ENCODE assay signal across 11 cellular contexts in genomic region chr2:238143239-238143951, GRCh38. TPM values are rescaled to one million over a fixed set of nuclear protein-coding genes. Genes with fewer than 3 reads are reported as not detected.
DNase-seq lines count a peak whose midpoint lies in the region; ATAC-seq, FAIRE-seq and TF ChIP-seq lines count a peak whose summit lies in the region.
"Had no signal": no experiment of that assay in that cellular context is flagged by ENCODE, and none has a peak within 500 bp of the region (broad histone marks: within the 10 kb centered on the region; RNA-seq: fewer than 3 reads in every experiment).

No MANE protein-coding gene starts in this region.

- no peaks in the 10 kb centered on the region for H3K79me2 ChIP-seq in H1 (ENCODE audit: control insufficient read depth in 1 of 2, insufficient read depth in 2 of 2, low read length in 2 of 2)

- TF ChIP-seq CTCF in NB4 (IDR thresholded peaks at IDR 0.05; ENCODE audit: low read depth, low read length) (no peak), H1 (IDR thresholded peaks at IDR 0.05; ENCODE audit: control extremely low read depth in 1 of 3, insufficient read depth in 1 of 3, low read depth in 1 of 3, low read length in 3 of 3) (no peak), Caco-2 (IDR thresholded peaks at IDR 0.05; ENCODE audit: insufficient read depth in 1 of 2, low read depth in 1 of 2, low read length in 1 of 2, severe bottlenecking in 1 of 2, unreplicated experiment in 1 of 2) (no peak), suprapubic skin (IDR thresholded peaks at IDR 0.05) (no peak)

- H2AK5ac ChIP-seq in H1 (ENCODE audit: low read depth, low read length), result no peak overlapping the region

- no peak for FAIRE-seq in H1 (lab: Jason Lieb, UNC)

- H3K27ac ChIP-seq in H1 (ENCODE audit: low read depth, low read length), result no peak overlapping the region
- peak overlapping the region; percentile 86 for H3K27ac ChIP-seq in skeletal muscle tissue (ENCODE audit: low read depth, low read length)
- H3K27ac ChIP-seq in suprapubic skin, result no peak overlapping the region

- H2BK120ac ChIP-seq in H1 (replicated peaks; ENCODE audit: low read depth, low read length), result no peak overlapping the region

- H3K36me3 ChIP-seq in H1 (ENCODE audit: control insufficient read depth in 2 of 4, insufficient read depth in 4 of 4, low read length in 3 of 4) (no peaks in the 10 kb centered on the region; a peak in 1 of 8 replicates), skeletal muscle tissue (ENCODE audit: control insufficient read depth in 3 of 3, insufficient read depth in 3 of 3, low read length in 3 of 3) (peaks cover 8 to 23% (median 17%) of the 10 kb centered on the region in 3 donors), Caco-2 (ENCODE audit: control insufficient read depth, insufficient read depth, low read length) (no peaks in the 10 kb centered on the region), suprapubic skin (no peaks in the 10 kb centered on the region)

- H3K27me3 ChIP-seq in H1 (replicated peaks in 1 of 4; ENCODE audit: control insufficient read depth in 3 of 4, extremely low read depth in 1 of 4, insufficient read depth in 3 of 4, low read length in 3 of 4) (no peaks in the 10 kb centered on the region), skeletal muscle tissue (ENCODE audit: control insufficient read depth in 3 of 3, insufficient read depth in 3 of 3, low read length in 3 of 3) (no peaks in the 10 kb centered on the region), Caco-2 (replicated peaks; ENCODE audit: control insufficient read depth, insufficient read depth, low read length) (no peaks in the 10 kb centered on the region), suprapubic skin (peaks cover 14% of the 10 kb centered on the region)

- H2BK12ac ChIP-seq in H1 (ENCODE audit: low read depth, low read length), result no peak overlapping the region

- H2AFZ ChIP-seq in H1 (ENCODE audit: low read length), result no peak overlapping the region

- 92% methylated on average over 19 of the region's 20 CpGs; no CpG with 5 or more reads in 1 of the 2 experiments for WGBS in H1 (ENCODE audit: extremely low coverage in 1 of 2, insufficient coverage in 1 of 2, insufficient read length in 1 of 2, insufficient replicate concordance in 2 of 2, low coverage in 1 of 2, low lambda C conversion rate in 2 of 2, missing lambda C conversion rate in 1 of 2), 2 experiments
- 63% methylated on average over 14 of the region's 20 CpGs for WGBS in suprapubic skin

- peak; percentile 26 for DNase-seq in activated naive CD8-positive, alpha-beta T cell treated with anti-CD3 and anti-CD28 coated beads, Interleukin-2, amount 50 U/mL, for 24 hours
- no peak for DNase-seq in activated naive CD8-positive, alpha-beta T cell treated with anti-CD3 and anti-CD28 coated beads for 36 hours
- DNase-seq in NB4 (ENCODE audit: low read depth) (peak; percentile 46), H1 (ENCODE audit: low read depth in 1 of 2, low spot score in 2 of 2) (no peak), superior temporal gyrus (ENCODE audit: extremely low spot score) (no peak), Caco-2 (no peak), suprapubic skin (ENCODE audit: low spot score in 2 of 2) (no peak)
- DNase-seq: COR-L47, erythroblast had no signal

- CTCF ChIA-PET in H1 (lab: Charles Lee; ENCODE audit: partially characterized antibody), result interaction anchor here (0.9 to 7.1 kb wide), 5 partner anchors 9 to 120 kb away, joined by 3 to 72 read pairs (median 4); no protein-coding TSS in a partner anchor
- CTCF ChIA-PET in Caco-2 (lab: Charles Lee), result no interaction called here

- no peaks in the 10 kb centered on the region for H3K9me3 ChIP-seq in H1 (ENCODE audit: insufficient read depth in 2 of 2, low read depth in 1 of 2, low read length in 1 of 2)
- H3K9me3 ChIP-seq in skeletal muscle tissue (ENCODE audit: control insufficient read depth in 3 of 3, low read length in 3 of 3), result no peaks in the 10 kb centered on the region
- H3K9me3 ChIP-seq in Caco-2, result no peaks in the 10 kb centered on the region
- no peaks in the 10 kb centered on the region for H3K9me3 ChIP-seq in suprapubic skin

- no peaks in the 10 kb centered on the region for H3K27me3 Mint-ChIP-seq in activated naive CD8-positive, alpha-beta T cell treated with anti-CD3 and anti-CD28 coated beads, Interleukin-2, amount 50 U/mL, for 24 hours
- no peaks in the 10 kb centered on the region for H3K27me3 Mint-ChIP-seq in activated naive CD8-positive, alpha-beta T cell treated with anti-CD3 and anti-CD28 coated beads for 36 hours
- H3K27me3 Mint-ChIP-seq in Caco-2 (ENCODE audit: insufficient read depth, unreplicated experiment), result no peaks in the 10 kb centered on the region

- no peak overlapping the region for H2BK15ac ChIP-seq in H1 (ENCODE audit: low read length)

- no peaks in the 10 kb centered on the region for H3K23me2 ChIP-seq in H1 (ENCODE audit: low read depth, low read length)

- H3K4ac ChIP-seq in H1 (replicated peaks; ENCODE audit: insufficient read length, low read depth, low read length), result no peak overlapping the region

- H3K18ac ChIP-seq in H1 (ENCODE audit: extremely low read depth, low read length), result no peak overlapping the region

- BruUV-seq in Caco-2 (replicated peaks; lab: Mats Ljungman, UMichigan), result no TSS peak

- TF ChIP-seq EP300 in H1 (IDR thresholded peaks at IDR 0.05; ENCODE audit: borderline replicate concordance in 1 of 2, low read depth in 2 of 2, low read length in 2 of 2), result no peak
- TF ChIP-seq EP300 in suprapubic skin (IDR thresholded peaks at IDR 0.05), result no peak

- intact Hi-C loops in Caco-2 (cut with micrococcal nuclease; ENCODE audit: unreplicated experiment), result no loop called here

- no peak overlapping the region for H4K5ac ChIP-seq in H1 (ENCODE audit: insufficient read length, low read depth, low read length)

- H3K9ac ChIP-seq in H1 (replicated peaks in 1 of 4; ENCODE audit: extremely low read depth in 1 of 4, low read depth in 3 of 4, low read length in 3 of 4) (no peak overlapping the region), skeletal muscle tissue (ENCODE audit: low read depth in 1 of 3, low read length in 3 of 3) (peak overlapping the region in 2 of 3 donors; percentile 73 to 87)

- H3K4me3 ChIP-seq in NB4 (ENCODE audit: low read depth, low read length) (no peak overlapping the region), H1 (ENCODE audit: extremely low read depth in 1 of 4, insufficient read depth in 2 of 4, low read depth in 3 of 4, low read length in 4 of 4) (no peak overlapping the region), skeletal muscle tissue (ENCODE audit: low read length in 3 of 3) (peak overlapping the region in 2 of 3 donors; percentile 72 to 76), Caco-2 (ENCODE audit: low read depth, low read length) (no peak overlapping the region), suprapubic skin (no peak overlapping the region)

- no peak overlapping the region for H3K4me3 Mint-ChIP-seq in activated naive CD8-positive, alpha-beta T cell treated with anti-CD3 and anti-CD28 coated beads, Interleukin-2, amount 50 U/mL, for 24 hours
- no peak overlapping the region for H3K4me3 Mint-ChIP-seq in activated naive CD8-positive, alpha-beta T cell treated with anti-CD3 and anti-CD28 coated beads for 36 hours
- no peak overlapping the region for H3K4me3 Mint-ChIP-seq in Caco-2 (ENCODE audit: unreplicated experiment)

- no peak overlapping the region for H3K27ac Mint-ChIP-seq in activated naive CD8-positive, alpha-beta T cell treated with anti-CD3 and anti-CD28 coated beads, Interleukin-2, amount 50 U/mL, for 24 hours
- no peak overlapping the region for H3K27ac Mint-ChIP-seq in activated naive CD8-positive, alpha-beta T cell treated with anti-CD3 and anti-CD28 coated beads for 36 hours
- no peak overlapping the region for H3K27ac Mint-ChIP-seq in Caco-2 (ENCODE audit: unreplicated experiment)

- no peak overlapping the region; the same call in 1 of the 2 replicates for H4K8ac ChIP-seq in H1 (ENCODE audit: extremely low read depth, insufficient read depth, low read length)

- H3K4me2 ChIP-seq in H1 (ENCODE audit: insufficient read depth in 1 of 2, low read depth in 2 of 2, low read length in 2 of 2), result no peak overlapping the region

- no peak for ATAC-seq in activated naive CD8-positive, alpha-beta T cell treated with anti-CD3 and anti-CD28 coated beads, Interleukin-2, amount 50 U/mL, for 24 hours

- H2BK5ac ChIP-seq in H1 (ENCODE audit: low read depth, low read length), result no peak overlapping the region

- no peak overlapping the region for H2BK20ac ChIP-seq in H1 (ENCODE audit: low read length)

- no peak overlapping the region for H3K56ac ChIP-seq in H1 (replicated peaks; ENCODE audit: insufficient read length, low read depth, low read length)

- no peaks in the 10 kb centered on the region for H3K79me1 ChIP-seq in H1 (ENCODE audit: low read depth, low read length)

- no peak for TF ChIP-seq POLR2A in NB4 (IDR thresholded peaks at IDR 0.05; ENCODE audit: extremely low read depth, insufficient read length)
- TF ChIP-seq POLR2A in H1 (IDR thresholded peaks at IDR 0.05; ENCODE audit: control extremely low read depth in 1 of 2, low read depth in 2 of 2, low read length in 2 of 2), result no peak
- TF ChIP-seq POLR2A in suprapubic skin (IDR thresholded peaks at IDR 0.05), result no peak

- H3K23ac ChIP-seq in H1 (ENCODE audit: insufficient read length), result no peak overlapping the region

- POLR2A ChIA-PET in H1 (lab: Charles Lee; ENCODE audit: partially characterized antibody), result no interaction called here
- POLR2A ChIA-PET in Caco-2 (lab: Charles Lee), result no interaction called here

- H3K4me1 ChIP-seq in H1 (replicated peaks in 1 of 4; ENCODE audit: control insufficient read depth in 3 of 4, insufficient read depth in 4 of 4, low read length in 3 of 4), result no peaks in the 10 kb centered on the region
- peaks cover 44 to 82% (median 53%) of the 10 kb centered on the region in 3 donors for H3K4me1 ChIP-seq in skeletal muscle tissue (ENCODE audit: control insufficient read depth in 3 of 3, insufficient read depth in 3 of 3, low read length in 3 of 3)
- no peaks in the 10 kb centered on the region for H3K4me1 ChIP-seq in Caco-2
- peaks cover 36% of the 10 kb centered on the region for H3K4me1 ChIP-seq in suprapubic skin

- H3K36me3 Mint-ChIP-seq in activated naive CD8-positive, alpha-beta T cell treated with anti-CD3 and anti-CD28 coated beads, Interleukin-2, amount 50 U/mL, for 24 hours (ENCODE audit: low read depth), result no peaks in the 10 kb centered on the region
- no peaks in the 10 kb centered on the region for H3K36me3 Mint-ChIP-seq in activated naive CD8-positive, alpha-beta T cell treated with anti-CD3 and anti-CD28 coated beads for 36 hours
- H3K36me3 Mint-ChIP-seq in Caco-2 (ENCODE audit: insufficient read depth, unreplicated experiment), result no peaks in the 10 kb centered on the region

- H3K4me1 Mint-ChIP-seq in activated naive CD8-positive, alpha-beta T cell treated with anti-CD3 and anti-CD28 coated beads, Interleukin-2, amount 50 U/mL, for 24 hours, result peaks cover 3% of the 10 kb centered on the region
- H3K4me1 Mint-ChIP-seq in activated naive CD8-positive, alpha-beta T cell treated with anti-CD3 and anti-CD28 coated beads for 36 hours, result peaks cover 7% of the 10 kb centered on the region
- H3K4me1 Mint-ChIP-seq in Caco-2 (ENCODE audit: low read depth, unreplicated experiment), result no peaks in the 10 kb centered on the region

- H3K9me3 Mint-ChIP-seq in activated naive CD8-positive, alpha-beta T cell treated with anti-CD3 and anti-CD28 coated beads, Interleukin-2, amount 50 U/mL, for 24 hours, result no peaks in the 10 kb centered on the region
- H3K9me3 Mint-ChIP-seq in activated naive CD8-positive, alpha-beta T cell treated with anti-CD3 and anti-CD28 coated beads for 36 hours, result no peaks in the 10 kb centered on the region
- no peaks in the 10 kb centered on the region for H3K9me3 Mint-ChIP-seq in Caco-2 (ENCODE audit: unreplicated experiment)

- no peak for TF ChIP-seq RAD21 in H1 (IDR thresholded peaks at IDR 0.05 in 1 of 2, conservative IDR thresholded peaks at IDR 0.05 in 1 of 2; ENCODE audit: low read depth in 2 of 2, low read length in 2 of 2)

- no peaks in the 10 kb centered on the region for H4K20me1 ChIP-seq in H1 (replicated peaks in 1 of 2; ENCODE audit: control insufficient read depth in 1 of 2, insufficient read depth in 2 of 2, low read length in 2 of 2)

- no peak overlapping the region for H4K91ac ChIP-seq in H1 (replicated peaks; ENCODE audit: insufficient read length, low read length)

- H3K14ac ChIP-seq in H1 (ENCODE audit: insufficient read length), result no peak overlapping the region

RNA-seq across cellular contexts. Expression of gene KLHL30, which starts 4.9 kb away (rescaled TPM):
- total RNA-seq in activated naive CD8-positive, alpha-beta T cell treated with anti-CD3 and anti-CD28 coated beads for 36 hours, result not detected
- 0.08 TPM in 1 of 2 replicates, not detected in the other for total RNA-seq in H1 (2021; fragmentation: NEBNext Ultra II Directional; extraction: Animal tissue kit (Norgen Biotek cat#: 25700))
- 0.03 TPM in 1 of 2 replicates, not detected in the other for polyA plus RNA-seq in H1 (2011; rRNA removed)
- 0.01 TPM for polyA plus RNA-seq in H1 (2011; cell fraction: cytosol; rRNA removed)
- polyA plus RNA-seq in H1 (2011; cell fraction: nucleus; rRNA removed), result 0.07 TPM
- polyA plus RNA-seq in H1 (2012, experiment 1 of 2), result not detected in 4 replicates
- polyA plus RNA-seq in H1 (2012, experiment 2 of 2), result not detected
- polyA plus RNA-seq in H1 (2013, experiment 1 of 2), result not detected
- polyA plus RNA-seq in H1 (2013, experiment 2 of 2), result not detected
- not detected in 2 replicates for polyA minus RNA-seq in H1 (2011; rRNA and poly(A)+ RNA removed)
- not detected for polyA minus RNA-seq in H1 (2011; cell fraction: cytosol; rRNA and poly(A)+ RNA removed)
- polyA minus RNA-seq in H1 (2011; cell fraction: nucleus; rRNA and poly(A)+ RNA removed), result not detected
- total RNA-seq in skeletal muscle tissue, result 18.3 TPM
- 0.26 and 0.36 TPM in 2 replicates for total RNA-seq in Caco-2 (2022)
- under 1 TPM in 2 of 4 donors, not detected in 2; 0.13 to 0.23 TPM for total RNA-seq in suprapubic skin
- total RNA-seq: T-helper 1 cell treated with Interleukin-12 subunit alpha and Interleukin-12 subunit beta and Interleukin-4 antibody, amounts not matched to agents 30 ng/mL and 1 ng/mL, for 36 hours had no signal

RNA-seq across cellular contexts. Expression of gene ERFE, which starts 15.4 kb away (rescaled TPM):
- total RNA-seq in activated naive CD8-positive, alpha-beta T cell treated with anti-CD3 and anti-CD28 coated beads for 36 hours, result under 1 TPM; 0.27 to 0.34 TPM
- total RNA-seq in H1 (2021; fragmentation: NEBNext Ultra II Directional; extraction: Animal tissue kit (Norgen Biotek cat#: 25700)), result 1.8 and 2.5 TPM in 2 replicates
- polyA plus RNA-seq in H1 (2011; rRNA removed), result 3.6 and 5.1 TPM in 2 replicates
- 4.8 TPM for polyA plus RNA-seq in H1 (2011; cell fraction: cytosol; rRNA removed)
- 10.3 TPM for polyA plus RNA-seq in H1 (2011; cell fraction: nucleus; rRNA removed)
- polyA plus RNA-seq in H1 (2012, experiment 1 of 2), result 2.8 to 3.5 TPM (median 2.8 TPM) in 4 replicates
- 3.2 TPM for polyA plus RNA-seq in H1 (2012, experiment 2 of 2)
- polyA plus RNA-seq in H1 (2013, experiment 1 of 2), result 3.1 TPM
- polyA plus RNA-seq in H1 (2013, experiment 2 of 2), result 2.8 TPM
- 1.1 and 1.3 TPM in 2 replicates for polyA minus RNA-seq in H1 (2011; rRNA and poly(A)+ RNA removed)
- polyA minus RNA-seq in H1 (2011; cell fraction: cytosol; rRNA and poly(A)+ RNA removed), result 2.8 TPM
- 1.4 TPM for polyA minus RNA-seq in H1 (2011; cell fraction: nucleus; rRNA and poly(A)+ RNA removed)
- total RNA-seq in skeletal muscle tissue (4.2 TPM), Caco-2 (2022) (1.4 and 1.6 TPM in 2 replicates), suprapubic skin (not detected)
- total RNA-seq: T-helper 1 cell treated with Interleukin-12 subunit alpha and Interleukin-12 subunit beta and Interleukin-4 antibody, amounts not matched to agents 30 ng/mL and 1 ng/mL, for 36 hours had no signal

RNA-seq across cellular contexts. Expression of gene ESPNL, which starts 43.3 kb away (rescaled TPM):
- not detected for total RNA-seq in activated naive CD8-positive, alpha-beta T cell treated with anti-CD3 and anti-CD28 coated beads for 36 hours
- total RNA-seq in H1 (2021; fragmentation: NEBNext Ultra II Directional; extraction: Animal tissue kit (Norgen Biotek cat#: 25700)), result 1.3 and 1.8 TPM in 2 replicates
- polyA plus RNA-seq in H1 (2011; rRNA removed), result 0.68 and 1.6 TPM in 2 replicates
- polyA plus RNA-seq in H1 (2011; cell fraction: cytosol; rRNA removed), result 1.3 TPM
- polyA plus RNA-seq in H1 (2011; cell fraction: nucleus; rRNA removed), result 2.8 TPM
- polyA plus RNA-seq in H1 (2012, experiment 1 of 2), result 0.54 to 1.2 TPM (median 0.82 TPM) in 4 replicates
- polyA plus RNA-seq in H1 (2012, experiment 2 of 2), result 0.66 TPM
- 0.75 TPM for polyA plus RNA-seq in H1 (2013, experiment 1 of 2)
- polyA plus RNA-seq in H1 (2013, experiment 2 of 2), result 0.64 TPM
- polyA minus RNA-seq in H1 (2011; rRNA and poly(A)+ RNA removed), result 0.15 and 0.60 TPM in 2 replicates
- polyA minus RNA-seq in H1 (2011; cell fraction: cytosol; rRNA and poly(A)+ RNA removed), result 0.73 TPM
- 1.2 TPM for polyA minus RNA-seq in H1 (2011; cell fraction: nucleus; rRNA and poly(A)+ RNA removed)
- total RNA-seq in skeletal muscle tissue (1.6 TPM), Caco-2 (2022) (not detected in 2 replicates), suprapubic skin (under 1 TPM in 2 of 4 donors, not detected in 2; 0.25 to 0.56 TPM)

Comparison
In these comparisons a context has a peak if more than half of its experiments do, and no peak if none do; other contexts are left out.
1. DNase-seq: peak in activated naive CD8-positive, alpha-beta T cell treated with anti-CD3 and anti-CD28 coated beads, Interleukin-2, amount 50 U/mL, for 24 hours (single experiment) and NB4 (single experiment); none in activated naive CD8-positive, alpha-beta T cell treated with anti-CD3 and anti-CD28 coated beads for 36 hours (single experiment), H1 (0 of 2), superior temporal gyrus (single experiment), Caco-2 (0 of 2) and suprapubic skin (0 of 2).
2. H3K4me3 ChIP-seq: peak in skeletal muscle tissue (2 of 3); none in NB4 (single experiment), H1 (0 of 4), Caco-2 (single experiment) and suprapubic skin (single experiment).
3. H3K9ac ChIP-seq: peak in skeletal muscle tissue (2 of 3); none in H1 (0 of 4).
4. RNA of gene KLHL30, which starts 4.9 kb away (total RNA-seq): 18.3 TPM in skeletal muscle tissue (single experiment); 0.26 to 0.36 TPM in Caco-2, 0.13 to 0.23 TPM in suprapubic skin, 0.08 TPM in H1 and not detected in activated naive CD8-positive, alpha-beta T cell treated with anti-CD3 and anti-CD28 coated beads for 36 hours; every median in the first group is over 10 times any median in the second.